Comparison of ENCODE assay signal across 1 cellular context in genomic region chr1:54488065-54488750, GRCh38.
TF ChIP-seq lines count a peak whose summit lies in the region.

No MANE protein-coding gene starts in this region.

TF ChIP-seq in GM12878, 131 proteins besides CTCF, POLR2A, EP300 and RAD21 (continued from another document and continues in another):
- no peak for TF ChIP-seq SUPT20H (IDR thresholded peaks at IDR 0.05; ENCODE audit: borderline replicate concordance, control insufficient read depth, low read depth, low read length)
- TF ChIP-seq ESRRA (IDR thresholded peaks at IDR 0.05; ENCODE audit: low read length): 0 out of 2 replicates have a peak, but pooled peaks have one; percentile 22
- peak in 1 of 2 experiments; percentile 26; a peak in 1 of 4 replicates for TF ChIP-seq IKZF2 (IDR thresholded peaks at IDR 0.05)
- no peak for TF ChIP-seq NRF1 (conservative IDR thresholded peaks at IDR 0.05; ENCODE audit: low read depth, low read length)
- TF ChIP-seq RUNX3 (IDR thresholded peaks at IDR 0.05; ENCODE audit: low read length): no peak; the same call in 1 of the 2 replicates
- 0 out of 3 replicates have a peak, but pooled peaks of 1 of the 2 experiments have one; percentile 31 for TF ChIP-seq EGR1 (IDR thresholded peaks at IDR 0.05; ENCODE audit: borderline replicate concordance in 1 of 2, low read depth in 2 of 2, low read length in 2 of 2)
- TF ChIP-seq CHD4 (IDR thresholded peaks at IDR 0.05): no peak
- TF ChIP-seq RB1 (IDR thresholded peaks at IDR 0.05; ENCODE audit: borderline replicate concordance): peak; percentile 85; the same call in 1 of the 2 replicates
- TF ChIP-seq ZNF207 (IDR thresholded peaks at IDR 0.05; ENCODE audit: borderline replicate concordance): peak; percentile 75
- no peak for TF ChIP-seq MEF2B (IDR thresholded peaks at IDR 0.05; ENCODE audit: partially characterized antibody, poor library complexity, severe bottlenecking)
- TF ChIP-seq, protein P1, sequence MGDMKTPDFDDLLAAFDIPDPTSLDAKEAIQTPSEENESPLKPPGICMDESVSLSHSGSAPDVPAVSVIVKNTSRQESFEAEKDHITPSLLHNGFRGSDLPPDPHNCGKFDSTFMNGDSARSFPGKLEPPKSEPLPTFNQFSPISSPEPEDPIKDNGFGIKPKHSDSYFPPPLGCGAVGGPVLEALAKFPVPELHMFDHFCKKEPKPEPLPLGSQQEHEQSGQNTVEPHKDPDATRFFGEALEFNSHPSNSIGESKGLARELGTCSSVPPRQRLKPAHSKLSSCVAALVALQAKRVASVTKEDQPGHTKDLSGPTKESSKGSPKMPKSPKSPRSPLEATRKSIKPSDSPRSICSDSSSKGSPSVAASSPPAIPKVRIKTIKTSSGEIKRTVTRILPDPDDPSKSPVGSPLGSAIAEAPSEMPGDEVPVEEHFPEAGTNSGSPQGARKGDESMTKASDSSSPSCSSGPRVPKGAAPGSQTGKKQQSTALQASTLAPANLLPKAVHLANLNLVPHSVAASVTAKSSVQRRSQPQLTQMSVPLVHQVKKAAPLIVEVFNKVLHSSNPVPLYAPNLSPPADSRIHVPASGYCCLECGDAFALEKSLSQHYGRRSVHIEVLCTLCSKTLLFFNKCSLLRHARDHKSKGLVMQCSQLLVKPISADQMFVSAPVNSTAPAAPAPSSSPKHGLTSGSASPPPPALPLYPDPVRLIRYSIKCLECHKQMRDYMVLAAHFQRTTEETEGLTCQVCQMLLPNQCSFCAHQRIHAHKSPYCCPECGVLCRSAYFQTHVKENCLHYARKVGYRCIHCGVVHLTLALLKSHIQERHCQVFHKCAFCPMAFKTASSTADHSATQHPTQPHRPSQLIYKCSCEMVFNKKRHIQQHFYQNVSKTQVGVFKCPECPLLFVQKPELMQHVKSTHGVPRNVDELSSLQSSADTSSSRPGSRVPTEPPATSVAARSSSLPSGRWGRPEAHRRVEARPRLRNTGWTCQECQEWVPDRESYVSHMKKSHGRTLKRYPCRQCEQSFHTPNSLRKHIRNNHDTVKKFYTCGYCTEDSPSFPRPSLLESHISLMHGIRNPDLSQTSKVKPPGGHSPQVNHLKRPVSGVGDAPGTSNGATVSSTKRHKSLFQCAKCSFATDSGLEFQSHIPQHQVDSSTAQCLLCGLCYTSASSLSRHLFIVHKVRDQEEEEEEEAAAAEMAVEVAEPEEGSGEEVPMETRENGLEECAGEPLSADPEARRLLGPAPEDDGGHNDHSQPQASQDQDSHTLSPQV (IDR thresholded peaks at IDR 0.05): 0 out of 2 replicates have a peak, but pooled peaks have one; percentile 35
- no peak for TF ChIP-seq RAD51 (IDR thresholded peaks at IDR 0.05)
- peak; percentile 3; the same call in 1 of the 2 replicates for TF ChIP-seq SMC3 (IDR thresholded peaks at IDR 0.05; ENCODE audit: borderline replicate concordance, low read length)
- TF ChIP-seq MEF2A (IDR thresholded peaks at IDR 0.05; ENCODE audit: insufficient read depth, low read depth, low read length): 0 out of 2 replicates have a peak, but pooled peaks have one; percentile 26
- no peak for TF ChIP-seq KAT2A (conservative IDR thresholded peaks at IDR 0.05; ENCODE audit: control insufficient read depth, low read depth, low read length)
- no peak for TF ChIP-seq CBX3 (IDR thresholded peaks at IDR 0.05; ENCODE audit: borderline replicate concordance, low read depth)
- TF ChIP-seq, protein P2, sequence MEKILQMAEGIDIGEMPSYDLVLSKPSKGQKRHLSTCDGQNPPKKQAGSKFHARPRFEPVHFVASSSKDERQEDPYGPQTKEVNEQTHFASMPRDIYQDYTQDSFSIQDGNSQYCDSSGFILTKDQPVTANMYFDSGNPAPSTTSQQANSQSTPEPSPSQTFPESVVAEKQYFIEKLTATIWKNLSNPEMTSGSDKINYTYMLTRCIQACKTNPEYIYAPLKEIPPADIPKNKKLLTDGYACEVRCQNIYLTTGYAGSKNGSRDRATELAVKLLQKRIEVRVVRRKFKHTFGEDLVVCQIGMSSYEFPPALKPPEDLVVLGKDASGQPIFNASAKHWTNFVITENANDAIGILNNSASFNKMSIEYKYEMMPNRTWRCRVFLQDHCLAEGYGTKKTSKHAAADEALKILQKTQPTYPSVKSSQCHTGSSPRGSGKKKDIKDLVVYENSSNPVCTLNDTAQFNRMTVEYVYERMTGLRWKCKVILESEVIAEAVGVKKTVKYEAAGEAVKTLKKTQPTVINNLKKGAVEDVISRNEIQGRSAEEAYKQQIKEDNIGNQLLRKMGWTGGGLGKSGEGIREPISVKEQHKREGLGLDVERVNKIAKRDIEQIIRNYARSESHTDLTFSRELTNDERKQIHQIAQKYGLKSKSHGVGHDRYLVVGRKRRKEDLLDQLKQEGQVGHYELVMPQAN (conservative IDR thresholded peaks at IDR 0.05): peak; percentile 73
- peak; percentile 25; the same call in 1 of the 2 replicates for TF ChIP-seq SIN3A (IDR thresholded peaks at IDR 0.05; ENCODE audit: low read depth, low read length)
- TF ChIP-seq SP1 (IDR thresholded peaks at IDR 0.05; ENCODE audit: low read depth, low read length): peak; percentile 75
- TF ChIP-seq, protein P3, sequence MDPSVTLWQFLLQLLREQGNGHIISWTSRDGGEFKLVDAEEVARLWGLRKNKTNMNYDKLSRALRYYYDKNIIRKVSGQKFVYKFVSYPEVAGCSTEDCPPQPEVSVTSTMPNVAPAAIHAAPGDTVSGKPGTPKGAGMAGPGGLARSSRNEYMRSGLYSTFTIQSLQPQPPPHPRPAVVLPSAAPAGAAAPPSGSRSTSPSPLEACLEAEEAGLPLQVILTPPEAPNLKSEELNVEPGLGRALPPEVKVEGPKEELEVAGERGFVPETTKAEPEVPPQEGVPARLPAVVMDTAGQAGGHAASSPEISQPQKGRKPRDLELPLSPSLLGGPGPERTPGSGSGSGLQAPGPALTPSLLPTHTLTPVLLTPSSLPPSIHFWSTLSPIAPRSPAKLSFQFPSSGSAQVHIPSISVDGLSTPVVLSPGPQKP (IDR thresholded peaks at IDR 0.05; ENCODE audit: low read depth, low read length): 0 out of 2 replicates have a peak, but pooled peaks have one; percentile 24
- TF ChIP-seq SRF (IDR thresholded peaks at IDR 0.05; ENCODE audit: low read depth in 2 of 2, low read length in 2 of 2): peak in 1 of 2 experiments; percentile 70; a peak in 1 of 4 replicates
- TF ChIP-seq, protein P4, sequence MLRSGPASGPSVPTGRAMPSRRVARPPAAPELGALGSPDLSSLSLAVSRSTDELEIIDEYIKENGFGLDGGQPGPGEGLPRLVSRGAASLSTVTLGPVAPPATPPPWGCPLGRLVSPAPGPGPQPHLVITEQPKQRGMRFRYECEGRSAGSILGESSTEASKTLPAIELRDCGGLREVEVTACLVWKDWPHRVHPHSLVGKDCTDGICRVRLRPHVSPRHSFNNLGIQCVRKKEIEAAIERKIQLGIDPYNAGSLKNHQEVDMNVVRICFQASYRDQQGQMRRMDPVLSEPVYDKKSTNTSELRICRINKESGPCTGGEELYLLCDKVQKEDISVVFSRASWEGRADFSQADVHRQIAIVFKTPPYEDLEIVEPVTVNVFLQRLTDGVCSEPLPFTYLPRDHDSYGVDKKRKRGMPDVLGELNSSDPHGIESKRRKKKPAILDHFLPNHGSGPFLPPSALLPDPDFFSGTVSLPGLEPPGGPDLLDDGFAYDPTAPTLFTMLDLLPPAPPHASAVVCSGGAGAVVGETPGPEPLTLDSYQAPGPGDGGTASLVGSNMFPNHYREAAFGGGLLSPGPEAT (IDR thresholded peaks at IDR 0.05; ENCODE audit: low read depth): no peak
- TF ChIP-seq, protein P5, sequence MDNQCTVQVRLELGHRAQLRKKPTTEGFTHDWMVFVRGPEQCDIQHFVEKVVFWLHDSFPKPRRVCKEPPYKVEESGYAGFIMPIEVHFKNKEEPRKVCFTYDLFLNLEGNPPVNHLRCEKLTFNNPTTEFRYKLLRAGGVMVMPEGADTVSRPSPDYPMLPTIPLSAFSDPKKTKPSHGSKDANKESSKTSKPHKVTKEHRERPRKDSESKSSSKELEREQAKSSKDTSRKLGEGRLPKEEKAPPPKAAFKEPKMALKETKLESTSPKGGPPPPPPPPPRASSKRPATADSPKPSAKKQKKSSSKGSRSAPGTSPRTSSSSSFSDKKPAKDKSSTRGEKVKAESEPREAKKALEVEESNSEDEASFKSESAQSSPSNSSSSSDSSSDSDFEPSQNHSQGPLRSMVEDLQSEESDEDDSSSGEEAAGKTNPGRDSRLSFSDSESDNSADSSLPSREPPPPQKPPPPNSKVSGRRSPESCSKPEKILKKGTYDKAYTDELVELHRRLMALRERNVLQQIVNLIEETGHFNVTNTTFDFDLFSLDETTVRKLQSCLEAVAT (IDR thresholded peaks at IDR 0.05): no peak
- TF ChIP-seq, protein P6, sequence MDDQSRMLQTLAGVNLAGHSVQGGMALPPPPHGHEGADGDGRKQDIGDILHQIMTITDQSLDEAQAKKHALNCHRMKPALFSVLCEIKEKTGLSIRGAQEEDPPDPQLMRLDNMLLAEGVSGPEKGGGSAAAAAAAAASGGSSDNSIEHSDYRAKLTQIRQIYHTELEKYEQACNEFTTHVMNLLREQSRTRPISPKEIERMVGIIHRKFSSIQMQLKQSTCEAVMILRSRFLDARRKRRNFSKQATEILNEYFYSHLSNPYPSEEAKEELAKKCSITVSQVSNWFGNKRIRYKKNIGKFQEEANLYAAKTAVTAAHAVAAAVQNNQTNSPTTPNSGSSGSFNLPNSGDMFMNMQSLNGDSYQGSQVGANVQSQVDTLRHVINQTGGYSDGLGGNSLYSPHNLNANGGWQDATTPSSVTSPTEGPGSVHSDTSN (IDR thresholded peaks at IDR 0.05; ENCODE audit: insufficient replicate concordance, low read depth, low read length): no peak
- TF ChIP-seq CBX5 (IDR thresholded peaks at IDR 0.05; ENCODE audit: low read depth): peak; percentile 52; the same call in 1 of the 2 replicates
- 0 out of 2 replicates have a peak, but pooled peaks have one; percentile 30 for TF ChIP-seq IRF3 (IDR thresholded peaks at IDR 0.05)
- no peak for TF ChIP-seq NFIC (IDR thresholded peaks at IDR 0.05; ENCODE audit: low read depth, low read length)
- no peak for TF ChIP-seq JUNB (IDR thresholded peaks at IDR 0.05)
- no peak for TF ChIP-seq MYC (IDR thresholded peaks at IDR 0.05; ENCODE audit: insufficient read depth, insufficient read length, insufficient replicate concordance, low read length, severe bottlenecking)
- TF ChIP-seq ZNF24 (IDR thresholded peaks at IDR 0.05): 0 out of 2 replicates have a peak, but pooled peaks have one; percentile 58
- peak; percentile 78 to 93; a peak in 3 of 4 replicates for TF ChIP-seq BHLHE40 (IDR thresholded peaks at IDR 0.05; ENCODE audit: borderline replicate concordance in 1 of 2, low read depth in 2 of 2, low read length in 1 of 2)
- no peak for TF ChIP-seq TCF3 (IDR thresholded peaks at IDR 0.05; ENCODE audit: borderline replicate concordance, insufficient read depth, low read depth, low read length)
- TF ChIP-seq, protein P7, sequence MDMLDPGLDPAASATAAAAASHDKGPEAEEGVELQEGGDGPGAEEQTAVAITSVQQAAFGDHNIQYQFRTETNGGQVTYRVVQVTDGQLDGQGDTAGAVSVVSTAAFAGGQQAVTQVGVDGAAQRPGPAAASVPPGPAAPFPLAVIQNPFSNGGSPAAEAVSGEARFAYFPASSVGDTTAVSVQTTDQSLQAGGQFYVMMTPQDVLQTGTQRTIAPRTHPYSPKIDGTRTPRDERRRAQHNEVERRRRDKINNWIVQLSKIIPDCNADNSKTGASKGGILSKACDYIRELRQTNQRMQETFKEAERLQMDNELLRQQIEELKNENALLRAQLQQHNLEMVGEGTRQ (IDR thresholded peaks at IDR 0.05; ENCODE audit: borderline replicate concordance, low read depth, low read length): no peak
- TF ChIP-seq RELA (IDR thresholded peaks at IDR 0.05; ENCODE audit: borderline replicate concordance, partially characterized antibody): no peak
- no peak for TF ChIP-seq RBBP5 (conservative IDR thresholded peaks at IDR 0.05)
- no peak for TF ChIP-seq ZBTB33 (IDR thresholded peaks at IDR 0.05)
- peak; percentile 91 for TF ChIP-seq ZNF384 (IDR thresholded peaks at IDR 0.05; ENCODE audit: borderline replicate concordance, low read depth, low read length)
- peak; percentile 99 for TF ChIP-seq SMARCA5 (IDR thresholded peaks at IDR 0.05)
- TF ChIP-seq PKNOX1 (IDR thresholded peaks at IDR 0.05): no peak
- TF ChIP-seq CBFB (IDR thresholded peaks at IDR 0.05; ENCODE audit: low read depth): no peak
- TF ChIP-seq CHD2 (IDR thresholded peaks at IDR 0.05; ENCODE audit: borderline replicate concordance, low read depth, low read length): peak; percentile 84
